In the genomic region with DNA sequence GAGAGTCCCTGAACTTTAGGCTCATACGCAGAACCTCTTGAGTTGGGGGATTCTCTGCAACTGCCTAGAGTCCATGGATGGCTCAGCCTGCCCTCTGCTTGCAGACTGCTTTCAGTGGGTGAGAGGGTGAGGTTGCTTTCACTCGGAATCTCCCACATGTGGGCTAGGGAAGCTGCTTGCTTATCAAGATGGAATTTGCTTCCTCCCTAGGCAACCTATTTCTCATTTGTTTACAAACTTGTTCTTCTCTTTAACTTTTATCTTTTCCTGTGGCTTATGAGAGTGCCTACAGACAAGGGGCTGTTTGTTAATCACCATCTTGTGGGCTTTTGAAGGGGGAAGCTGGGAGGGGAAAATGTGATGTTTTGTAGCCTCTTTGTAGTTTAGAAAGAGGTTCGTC, we compare ENCODE assay signal across 9 cellular contexts. TPM values are rescaled to one million over a fixed set of nuclear protein-coding genes. Genes with fewer than 3 reads are reported as not detected.
DNase-seq lines count a peak whose midpoint lies in the region; ATAC-seq and TF ChIP-seq lines count a peak whose summit lies in the region.
"Had no signal": no experiment of that assay in that cellular context is flagged by ENCODE, and none has a peak within 500 bp of the region (broad histone marks: within the 10 kb centered on the region; RNA-seq: fewer than 3 reads in every experiment).

No MANE protein-coding gene starts in this region.

- H3K9me3 Mint-ChIP-seq in immature natural killer cell (no peaks in the 10 kb centered on the region), type B pancreatic cell (no peaks in the 10 kb centered on the region)

- H3K36me3 Mint-ChIP-seq in immature natural killer cell (peaks cover 0 to 10% (median 7%) of the 10 kb centered on the region in 3 donors), type B pancreatic cell (peaks cover 45% of the 10 kb centered on the region)

- H3K27me3 Mint-ChIP-seq in immature natural killer cell (ENCODE audit: low read depth in 3 of 3) (no peaks in the 10 kb centered on the region), type B pancreatic cell (no peaks in the 10 kb centered on the region)

- peaks cover 77% of the 10 kb centered on the region for H3K4me1 ChIP-seq in left ventricle myocardium inferior
- peaks cover 4 to 86% (median 57%) of the 10 kb centered on the region in 9 donors for H3K4me1 ChIP-seq in heart right ventricle

- no peaks in the 10 kb centered on the region for H3K36me3 ChIP-seq in left ventricle myocardium inferior
- peaks cover 0 to 5% (median 0%) of the 10 kb centered on the region in 9 donors for H3K36me3 ChIP-seq in heart right ventricle

- H3K4me3 Mint-ChIP-seq in immature natural killer cell (peak overlapping the region; percentile 18 to 55 (median 50)), type B pancreatic cell (peak overlapping the region; percentile 53)

- H3K27me3 ChIP-seq in left ventricle myocardium inferior (ENCODE audit: low read depth) (no peaks in the 10 kb centered on the region), heart right ventricle (no peaks in the 10 kb centered on the region)

- peaks cover 83 to 97% of the 10 kb centered on the region in 2 donors for H3K4me1 Mint-ChIP-seq in immature natural killer cell
- H3K4me1 Mint-ChIP-seq in type B pancreatic cell (ENCODE audit: unreplicated experiment), result peaks cover 50% of the 10 kb centered on the region

- intact Hi-C loops in left ventricle myocardium inferior (cut with micrococcal nuclease), result no loop called here
- intact Hi-C loops in heart right ventricle (cut with DNase I), result loop anchor here in 3 of 10 donors (1.0 to 10.0 kb wide), 3 partner anchors 36 to 83 kb away; no protein-coding TSS in a partner anchor

- H3K27ac ChIP-seq in left ventricle myocardium inferior (replicated peaks) (peak overlapping the region; percentile 28), heart right ventricle (peak overlapping the region in 4 of 10 donors; percentile 20 to 73 (median 38)), coronary artery (no peak overlapping the region)
- H3K27ac ChIP-seq: KMS-11 had no signal

- WGBS in heart right ventricle, 2 donors, result 45 to 55% methylated on average over 3 of the region's 3 CpGs

- H3K27ac Mint-ChIP-seq in immature natural killer cell, result peak overlapping the region; percentile 43 to 79 (median 67)
- H3K27ac Mint-ChIP-seq in type B pancreatic cell, result peak overlapping the region; percentile 39

- H3K4me3 ChIP-seq in left ventricle myocardium inferior (no peak overlapping the region), heart right ventricle (no peak overlapping the region), coronary artery (no peak overlapping the region)

- H3K9me3 ChIP-seq in left ventricle myocardium inferior (replicated peaks) (no peaks in the 10 kb centered on the region), heart right ventricle (no peaks in the 10 kb centered on the region)

- TF ChIP-seq CTCF in left ventricle myocardium inferior (IDR thresholded peaks at IDR 0.05; ENCODE audit: borderline replicate concordance), result no peak
- no peak for TF ChIP-seq CTCF in heart right ventricle (IDR thresholded peaks at IDR 0.05)
- no peak for TF ChIP-seq CTCF in type B pancreatic cell (conservative IDR thresholded peaks at IDR 0.05)
- no peak for TF ChIP-seq CTCF in coronary artery (IDR thresholded peaks at IDR 0.05)

- ATAC-seq in heart right ventricle, result no peak

- no peak for DNase-seq in left ventricle myocardium inferior
- no peak for DNase-seq in heart right ventricle
- peak; percentile 32 to 40 for DNase-seq in activated T-cell treated with anti-CD3 and anti-CD28 coated beads, Interleukin-2, amount 50 U/mL, for 48 hours
- DNase-seq in immature natural killer cell, result peak in 1 of 3 donors; percentile 10
- DNase-seq in type B pancreatic cell (ENCODE audit: extremely low spot score, unreplicated experiment), result no peak
- DNase-seq in coronary artery (ENCODE audit: low spot score), result no peak
- no peak for DNase-seq in RPMI8226
- no peak for DNase-seq in NK-92 (lab: John Stamatoyannopoulos, UW; ENCODE audit: unreplicated experiment)

RNA-seq across cellular contexts. Expression of a gene that starts 10.0 kb away (rescaled TPM):
- total RNA-seq in left ventricle myocardium inferior (10.3 TPM), heart right ventricle (10 to 100 TPM in 8 of 10 donors, 1 to 10 TPM in 2; 9.5 to 17.3 (median 13.1) TPM), type B pancreatic cell (ENCODE audit: low replicate concordance) (77.7 and 83.5 TPM in 2 replicates)
- polyA plus RNA-seq in heart right ventricle (1 to 10 TPM; 4.2 to 5.9 TPM), immature natural killer cell (10 to 100 TPM; 38.0 to 41.4 (median 38.1) TPM)

Comparison
In these comparisons a context has a peak if more than half of its experiments do, and no peak if none do; other contexts are left out.
1. DNase-seq: peak in activated T-cell treated with anti-CD3 and anti-CD28 coated beads, Interleukin-2, amount 50 U/mL, for 48 hours (2 of 2); none in left ventricle myocardium inferior (single experiment), heart right ventricle (0 of 2), type B pancreatic cell (single experiment), coronary artery (single experiment), RPMI8226 (single experiment) and NK-92 (single experiment).